In genomic region chr15:43988900-43989299, GRCh38 we compare ENCODE assay signal across 28 cellular contexts.
"Had no signal": no experiment of that assay in that cellular context is flagged by ENCODE, and none has a peak within 500 bp of the region (broad histone marks: within the 10 kb centered on the region; RNA-seq: fewer than 3 reads in every experiment).

No MANE protein-coding gene starts in this region.

- H3K9ac ChIP-seq: neural progenitor cell, parathyroid adenoma had no signal

- H3K79me2 ChIP-seq: parathyroid adenoma had no signal

- H3K4me1 ChIP-seq: parathyroid adenoma, psoas muscle, right lobe of liver, sigmoid colon, stomach, tibial nerve, upper lobe of left lung, vagina had no signal

- H3K9me3 Mint-ChIP-seq: naive thymus-derived CD4-positive, alpha-beta T cell; natural killer cell; neural progenitor cell; stimulated activated effector memory CD8-positive, alpha-beta T cell treated with anti-CD3 and anti-CD28 coated beads, Interleukin-12 subunit alpha, Interleukin-12 subunit beta, amount 100 ng/mL, for 72 hours; stimulated activated naive CD8-positive, alpha-beta T cell treated with anti-CD3 and anti-CD28 coated beads, Interleukin-15, Interleukin-2, amounts not matched to agents 100 ng/mL and 50 ng/mL, for 24 hours had no signal

- H3K27ac Mint-ChIP-seq: natural killer cell; nephron; neural progenitor cell; progenitor cell of endocrine pancreas; stimulated activated effector memory CD8-positive, alpha-beta T cell treated with anti-CD3 and anti-CD28 coated beads, Interleukin-12 subunit alpha, Interleukin-12 subunit beta, amount 100 ng/mL, for 72 hours; stimulated activated naive B cell treated with anti-CD40 and anti-IgM and Interleukin-4, amounts not matched to agents 10 μg/mL and 1 μg/mL and 100 μg/mL, for 72 hours; stimulated activated naive CD8-positive, alpha-beta T cell treated with anti-CD3 and anti-CD28 coated beads, Interleukin-15, Interleukin-2, amounts not matched to agents 100 ng/mL and 50 ng/mL, for 24 hours had no signal

- H3K36me3 Mint-ChIP-seq: naive thymus-derived CD4-positive, alpha-beta T cell; natural killer cell; stimulated activated effector memory CD8-positive, alpha-beta T cell treated with anti-CD3 and anti-CD28 coated beads, Interleukin-12 subunit alpha, Interleukin-12 subunit beta, amount 100 ng/mL, for 72 hours; stimulated activated naive B cell treated with anti-CD40 and anti-IgM and Interleukin-4, amounts not matched to agents 10 μg/mL and 1 μg/mL and 100 μg/mL, for 72 hours had no signal

- H3K9me3 ChIP-seq: neutrophil, psoas muscle, right lobe of liver, sigmoid colon, stomach, thoracic aorta, thyroid gland, tibial nerve, upper lobe of left lung, vagina had no signal

- H2AFZ ChIP-seq: neural progenitor cell, parathyroid adenoma had no signal

- H3K27me3 ChIP-seq: neural progenitor cell, right lobe of liver, sigmoid colon, stomach, thyroid gland, tibial nerve, upper lobe of left lung, vagina had no signal

- ATAC-seq: naive thymus-derived CD4-positive, alpha-beta T cell; natural killer cell; psoas muscle; right cardiac atrium; right lobe of liver; stimulated activated effector memory CD8-positive, alpha-beta T cell treated with anti-CD3 and anti-CD28 coated beads, Interleukin-12 subunit alpha, Interleukin-12 subunit beta, amount 100 ng/mL, for 72 hours; stimulated activated naive B cell treated with anti-CD40 and anti-IgM and Interleukin-4, amounts not matched to agents 10 μg/mL and 1 μg/mL and 100 μg/mL, for 72 hours had no signal

- FAIRE-seq: small intestine had no signal

- H3K4me3 ChIP-seq: neural progenitor cell, psoas muscle, right lobe of liver, sigmoid colon, stomach, thoracic aorta, thyroid gland, tibial nerve, upper lobe of left lung, vagina had no signal

- H3K4me1 Mint-ChIP-seq: naive thymus-derived CD4-positive, alpha-beta T cell; natural killer cell; nephron; stimulated activated effector memory CD8-positive, alpha-beta T cell treated with anti-CD3 and anti-CD28 coated beads, Interleukin-12 subunit alpha, Interleukin-12 subunit beta, amount 100 ng/mL, for 72 hours had no signal

- H3K27me3 Mint-ChIP-seq: progenitor cell of endocrine pancreas had no signal

- H3K27ac ChIP-seq: neural progenitor cell, neutrophil, parathyroid adenoma, psoas muscle, right lobe of liver, sigmoid colon, stomach, thoracic aorta, thyroid gland, tibial nerve, upper lobe of left lung, vagina had no signal

- H3K36me3 ChIP-seq: neural progenitor cell, neutrophil, right lobe of liver, sigmoid colon, stomach, thoracic aorta, thyroid gland, tibial nerve, upper lobe of left lung, vagina had no signal

- H3K4me3 Mint-ChIP-seq: naive thymus-derived CD4-positive, alpha-beta T cell; natural killer cell; nephron; neural progenitor cell; stimulated activated effector memory CD8-positive, alpha-beta T cell treated with anti-CD3 and anti-CD28 coated beads, Interleukin-12 subunit alpha, Interleukin-12 subunit beta, amount 100 ng/mL, for 72 hours; stimulated activated naive B cell treated with anti-CD40 and anti-IgM and Interleukin-4, amounts not matched to agents 10 μg/mL and 1 μg/mL and 100 μg/mL, for 72 hours; stimulated activated naive CD8-positive, alpha-beta T cell treated with anti-CD3 and anti-CD28 coated beads, Interleukin-15, Interleukin-2, amounts not matched to agents 100 ng/mL and 50 ng/mL, for 24 hours had no signal

- DNase-seq: naive thymus-derived CD4-positive, alpha-beta T cell; natural killer cell; nucleus accumbens; posterior cingulate gyrus; psoas muscle; right cardiac atrium; right lobe of liver; sigmoid colon; small intestine; stimulated activated CD4-positive, alpha-beta T cell treated with anti-CD3 and anti-CD28 coated beads, Interleukin-15, amount 100 ng/mL, for 24 hours; stimulated activated CD4-positive, alpha-beta T cell treated with anti-CD3 and anti-CD28 coated beads, Interleukin-2, amount 100 ng/mL, for 24 hours; stimulated activated CD4-positive, alpha-beta T cell treated with anti-CD3 and anti-CD28 coated beads, Interleukin-2, amount 100 ng/mL, for 48 hours; stimulated activated CD4-positive, alpha-beta T cell treated with anti-CD3 and anti-CD28 coated beads, Interleukin-4, amount 100 ng/mL, for 24 hours; stimulated activated naive B cell treated with anti-CD40 and anti-IgM and Interleukin-4, amounts not matched to agents 10 μg/mL and 1 μg/mL and 100 μg/mL, for 72 hours; stimulated activated naive CD4-positive, alpha-beta T cell treated with Interleukin-2 at 50 U/mL for 16 hours; stomach; thyroid gland; upper lobe of left lung had no signal

- H3K4me2 ChIP-seq: neural progenitor cell had no signal
